Comparison of ENCODE assay signal across 9 cellular contexts in genomic region chr17:19508327-19508867, GRCh38. TPM values are rescaled to one million over a fixed set of nuclear protein-coding genes. Genes with fewer than 3 reads are reported as not detected.
DNase-seq lines count a peak whose midpoint lies in the region; ATAC-seq and TF ChIP-seq lines count a peak whose summit lies in the region.
"Had no signal": no experiment of that assay in that cellular context is flagged by ENCODE, and none has a peak within 500 bp of the region (broad histone marks: within the 10 kb centered on the region; RNA-seq: fewer than 3 reads in every experiment).

No MANE protein-coding gene starts in this region.

- no peaks in the 10 kb centered on the region for H3K4me1 ChIP-seq in lower lobe of right lung

- DNase-seq in NCI-H2227 (lab: John Stamatoyannopoulos, UW; ENCODE audit: unreplicated experiment) (peak; percentile 69), NCI-H2227 treated with DMSO at 0.1 percent for 48 hours (lab: John Stamatoyannopoulos, UW) (no peak), caudate nucleus (lab: John Stamatoyannopoulos, UW) (peak in 27 of 61 donors; percentile 18 to 75 (median 61)), lower lobe of right lung (no peak), occipital lobe (lab: John Stamatoyannopoulos, UW) (no peak)
- DNase-seq in stimulated activated CD8-positive, alpha-beta memory T cell treated with anti-CD3 and anti-CD28 coated beads, Interleukin-4, amount 100 ng/mL, for 1 hour (ENCODE audit: low read depth in 2 of 2, low spot score in 1 of 2), result peak; percentile 5 to 9

- H3K27me3 ChIP-seq in lower lobe of right lung (ENCODE audit: low read depth), result no peaks in the 10 kb centered on the region

- ATAC-seq in HG03354 (IDR thresholded peaks at IDR 0.05; ENCODE audit: poor library complexity, severe bottlenecking, unreplicated experiment) (peak; percentile 44), lower lobe of right lung (peak; percentile 69 to 77)

- no peak for TF ChIP-seq CTCF in lower lobe of right lung (IDR thresholded peaks at IDR 0.05)

- H3K27ac Mint-ChIP-seq in T-helper 1 cell treated with Interleukin-12 subunit alpha and Interleukin-12 subunit beta and Interleukin-4 antibody, amounts not matched to agents 30 μg/mL and 1 μg/mL, for 36 hours, result peak overlapping the region; percentile 92

- intact Hi-C loops in lower lobe of right lung (cut with DNase I), result no loop called here

- peak overlapping the region; percentile 91 for H3K4me3 Mint-ChIP-seq in T-helper 1 cell treated with Interleukin-12 subunit alpha and Interleukin-12 subunit beta and Interleukin-4 antibody, amounts not matched to agents 30 μg/mL and 1 μg/mL, for 36 hours

- peaks cover 19% of the 10 kb centered on the region for H3K27me3 Mint-ChIP-seq in T-helper 1 cell treated with Interleukin-12 subunit alpha and Interleukin-12 subunit beta and Interleukin-4 antibody, amounts not matched to agents 30 μg/mL and 1 μg/mL, for 36 hours (ENCODE audit: low read depth)

- no peaks in the 10 kb centered on the region for H3K9me3 ChIP-seq in lower lobe of right lung

- H3K27ac ChIP-seq in caudate nucleus (ENCODE audit: low read depth, low read length), result peak overlapping the region; percentile 94
- H3K27ac ChIP-seq in lower lobe of right lung, result peak overlapping the region; percentile 84

- H3K4me3 ChIP-seq in lower lobe of right lung, result peak overlapping the region; percentile 64

- peaks cover 3% of the 10 kb centered on the region for H3K36me3 Mint-ChIP-seq in T-helper 1 cell treated with Interleukin-12 subunit alpha and Interleukin-12 subunit beta and Interleukin-4 antibody, amounts not matched to agents 30 μg/mL and 1 μg/mL, for 36 hours (ENCODE audit: low read depth)

- H3K36me3 ChIP-seq in lower lobe of right lung, result no peaks in the 10 kb centered on the region

- peaks cover 8% of the 10 kb centered on the region for H3K4me1 Mint-ChIP-seq in T-helper 1 cell treated with Interleukin-12 subunit alpha and Interleukin-12 subunit beta and Interleukin-4 antibody, amounts not matched to agents 30 μg/mL and 1 μg/mL, for 36 hours (ENCODE audit: low read depth)

- H3K9me3 Mint-ChIP-seq in T-helper 1 cell treated with Interleukin-12 subunit alpha and Interleukin-12 subunit beta and Interleukin-4 antibody, amounts not matched to agents 30 μg/mL and 1 μg/mL, for 36 hours, result no peaks in the 10 kb centered on the region

RNA-seq across cellular contexts. Expression of gene SLC47A1, which starts 25.3 kb away (rescaled TPM):
- total RNA-seq in lower lobe of right lung (18.6 TPM), occipital lobe (3.1 TPM)
- total RNA-seq: Daoy had no signal

Comparison
In these comparisons a context has a peak if more than half of its experiments do, and no peak if none do; other contexts are left out.
1. DNase-seq: peak in NCI-H2227 (single experiment) and stimulated activated CD8-positive, alpha-beta memory T cell treated with anti-CD3 and anti-CD28 coated beads, Interleukin-4, amount 100 ng/mL, for 1 hour (2 of 2); none in NCI-H2227 treated with DMSO at 0.1 percent for 48 hours (single experiment), lower lobe of right lung (single experiment) and occipital lobe (single experiment).